1 cellular context compared by ENCODE assay signal in the genomic region with DNA sequence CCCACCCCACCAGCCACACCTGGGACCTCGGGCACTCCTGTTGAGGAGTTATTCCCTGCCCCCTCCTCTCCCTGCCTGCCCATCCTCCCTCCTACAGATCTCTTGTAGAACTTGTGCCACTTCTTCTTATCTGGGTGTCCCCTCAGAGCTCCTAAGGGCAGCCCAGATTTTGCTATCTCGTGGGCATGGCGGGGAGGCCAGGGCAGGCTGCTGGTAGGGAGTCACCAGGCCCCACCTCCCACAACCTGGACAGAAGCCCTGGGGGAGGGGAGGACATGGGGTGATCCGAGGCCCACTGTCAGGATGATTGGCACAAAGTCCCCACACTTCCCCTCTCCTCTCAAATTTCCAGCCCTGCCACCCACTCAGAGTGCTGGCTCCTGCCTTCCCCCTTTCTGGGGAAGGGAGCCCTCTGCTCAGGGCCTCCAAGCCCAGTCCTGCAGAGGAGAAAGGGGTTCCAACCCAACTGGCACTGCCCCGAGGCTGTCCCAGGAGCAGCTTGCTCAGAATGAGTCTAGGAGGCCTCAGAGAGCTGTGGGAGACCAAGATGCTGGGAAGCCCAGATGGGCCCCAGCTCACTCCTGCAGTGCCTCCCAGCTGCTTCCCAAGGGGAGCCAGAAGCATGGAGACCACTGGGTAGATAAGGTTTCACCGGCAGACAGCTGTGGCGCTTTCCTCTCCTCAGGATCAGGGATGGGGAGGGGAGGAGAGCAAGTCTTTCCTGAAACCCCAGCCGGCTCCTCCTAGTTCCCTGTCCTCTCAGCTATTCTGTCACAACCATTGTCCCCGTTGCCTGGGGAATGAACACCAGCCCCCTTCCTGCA.
TF ChIP-seq lines count a peak whose summit lies in the region.

No MANE protein-coding gene starts in this region.

TF ChIP-seq in IMR-90, 13 proteins besides CTCF, POLR2A, EP300 and RAD21:
- TF ChIP-seq MAFK (IDR thresholded peaks at IDR 0.05; ENCODE audit: low read depth, low read length), result no peak
- no peak for TF ChIP-seq BHLHE40 (IDR thresholded peaks at IDR 0.05; ENCODE audit: low read depth, low read length)
- TF ChIP-seq SMC3 (IDR thresholded peaks at IDR 0.05; ENCODE audit: low read depth, low read length), result no peak
- TF ChIP-seq RCOR1 (IDR thresholded peaks at IDR 0.05; ENCODE audit: insufficient replicate concordance, low read length), result no peak
- TF ChIP-seq FOS (IDR thresholded peaks at IDR 0.05; ENCODE audit: low read depth, low read length), result no peak
- no peak for TF ChIP-seq MAZ (IDR thresholded peaks at IDR 0.05; ENCODE audit: borderline replicate concordance, low read depth, low read length)
- TF ChIP-seq, protein P1, sequence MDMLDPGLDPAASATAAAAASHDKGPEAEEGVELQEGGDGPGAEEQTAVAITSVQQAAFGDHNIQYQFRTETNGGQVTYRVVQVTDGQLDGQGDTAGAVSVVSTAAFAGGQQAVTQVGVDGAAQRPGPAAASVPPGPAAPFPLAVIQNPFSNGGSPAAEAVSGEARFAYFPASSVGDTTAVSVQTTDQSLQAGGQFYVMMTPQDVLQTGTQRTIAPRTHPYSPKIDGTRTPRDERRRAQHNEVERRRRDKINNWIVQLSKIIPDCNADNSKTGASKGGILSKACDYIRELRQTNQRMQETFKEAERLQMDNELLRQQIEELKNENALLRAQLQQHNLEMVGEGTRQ (IDR thresholded peaks at IDR 0.05; ENCODE audit: low read depth, low read length), result no peak
- TF ChIP-seq, protein P2, sequence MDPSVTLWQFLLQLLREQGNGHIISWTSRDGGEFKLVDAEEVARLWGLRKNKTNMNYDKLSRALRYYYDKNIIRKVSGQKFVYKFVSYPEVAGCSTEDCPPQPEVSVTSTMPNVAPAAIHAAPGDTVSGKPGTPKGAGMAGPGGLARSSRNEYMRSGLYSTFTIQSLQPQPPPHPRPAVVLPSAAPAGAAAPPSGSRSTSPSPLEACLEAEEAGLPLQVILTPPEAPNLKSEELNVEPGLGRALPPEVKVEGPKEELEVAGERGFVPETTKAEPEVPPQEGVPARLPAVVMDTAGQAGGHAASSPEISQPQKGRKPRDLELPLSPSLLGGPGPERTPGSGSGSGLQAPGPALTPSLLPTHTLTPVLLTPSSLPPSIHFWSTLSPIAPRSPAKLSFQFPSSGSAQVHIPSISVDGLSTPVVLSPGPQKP (IDR thresholded peaks at IDR 0.05; ENCODE audit: borderline replicate concordance, low read depth, low read length), result no peak
- no peak for TF ChIP-seq MXI1 (IDR thresholded peaks at IDR 0.05; ENCODE audit: borderline replicate concordance, low read depth, low read length)
- no peak for TF ChIP-seq CHD1 (IDR thresholded peaks at IDR 0.05; ENCODE audit: low read depth, low read length)
- TF ChIP-seq CEBPB (IDR thresholded peaks at IDR 0.05; ENCODE audit: low read depth, low read length), result no peak
- no peak for TF ChIP-seq RFX5 (IDR thresholded peaks at IDR 0.05; ENCODE audit: low read depth, low read length)
- TF ChIP-seq NFE2L2 (IDR thresholded peaks at IDR 0.05; ENCODE audit: low read depth, low read length), result no peak
